In the genomic region with DNA sequence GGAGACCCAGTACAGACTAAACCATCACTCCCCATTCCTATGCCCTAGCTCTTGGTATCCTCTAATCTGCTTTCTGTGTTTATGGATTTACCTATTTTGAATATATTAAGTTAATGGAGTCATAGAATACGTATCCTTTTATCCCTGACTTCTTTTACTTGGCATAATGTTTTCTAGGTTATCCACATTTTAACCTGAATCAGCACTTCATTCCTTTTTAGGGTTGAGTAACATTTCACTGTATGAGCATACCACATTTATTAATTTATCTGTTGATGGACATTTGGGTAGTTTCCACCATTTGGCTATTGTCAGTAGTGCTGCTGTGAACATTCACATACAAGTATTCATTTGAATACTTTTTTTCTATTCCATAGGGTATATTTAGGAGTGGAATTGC, we compare ENCODE assay signal across 8 cellular contexts.
"Had no signal": no experiment of that assay in that cellular context is flagged by ENCODE, and none has a peak within 500 bp of the region (broad histone marks: within the 10 kb centered on the region; RNA-seq: fewer than 3 reads in every experiment).

No MANE protein-coding gene starts in this region.

- DNase-seq: GDM1, GF-D8 had no signal

- ATAC-seq: GM12878 had no signal

- H3K4me3 ChIP-seq: GM12878 had no signal

- FAIRE-seq: G401.6, GM12878, GM12891, GM12892, GM18507, GM19239 had no signal
